In the genomic region with DNA sequence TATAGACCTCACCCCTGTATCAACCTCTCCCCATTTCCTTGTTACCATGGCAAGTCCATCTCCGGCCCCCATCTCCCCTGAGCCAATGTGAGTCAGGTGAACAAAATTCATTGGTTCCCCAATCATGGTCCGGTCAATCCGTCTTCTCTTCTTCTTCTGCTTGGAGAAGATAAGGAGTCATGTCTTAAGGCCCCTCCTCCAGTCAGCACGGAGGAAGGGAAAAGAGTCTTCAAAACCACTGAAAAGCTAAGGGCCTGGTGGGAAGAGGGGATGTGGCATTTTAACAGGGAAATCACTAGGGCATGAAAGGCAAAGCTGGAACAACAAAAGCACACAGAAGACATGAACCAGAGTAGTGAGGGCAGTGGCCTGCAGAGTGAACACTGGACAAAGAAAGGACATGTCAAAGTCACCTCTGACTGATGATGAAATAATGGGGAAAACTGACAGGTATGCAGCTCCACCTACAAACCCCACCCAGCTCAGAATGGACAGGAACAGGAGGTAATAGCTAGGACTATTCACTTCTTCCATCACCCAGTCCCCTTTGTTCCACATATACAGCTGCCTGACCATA, we compare ENCODE assay signal across 1 cellular context.
TF ChIP-seq lines count a peak whose summit lies in the region.

No MANE protein-coding gene starts in this region.

TF ChIP-seq in K562, 482 proteins besides CTCF, POLR2A, EP300 and RAD21 (continued from another document and continues in another):
- TF ChIP-seq, protein P1, sequence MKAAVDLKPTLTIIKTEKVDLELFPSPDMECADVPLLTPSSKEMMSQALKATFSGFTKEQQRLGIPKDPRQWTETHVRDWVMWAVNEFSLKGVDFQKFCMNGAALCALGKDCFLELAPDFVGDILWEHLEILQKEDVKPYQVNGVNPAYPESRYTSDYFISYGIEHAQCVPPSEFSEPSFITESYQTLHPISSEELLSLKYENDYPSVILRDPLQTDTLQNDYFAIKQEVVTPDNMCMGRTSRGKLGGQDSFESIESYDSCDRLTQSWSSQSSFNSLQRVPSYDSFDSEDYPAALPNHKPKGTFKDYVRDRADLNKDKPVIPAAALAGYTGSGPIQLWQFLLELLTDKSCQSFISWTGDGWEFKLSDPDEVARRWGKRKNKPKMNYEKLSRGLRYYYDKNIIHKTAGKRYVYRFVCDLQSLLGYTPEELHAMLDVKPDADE (conservative IDR thresholded peaks at IDR 0.05; ENCODE audit: control insufficient read depth, low read depth, low read length): no peak
- TF ChIP-seq FOXM1 (IDR thresholded peaks at IDR 0.05; ENCODE audit: low read depth) (peak; percentile 59), FOXM1 (CRISPR knock-in tag; IDR thresholded peaks at IDR 0.05; ENCODE audit: low read depth) (no peak), CREB1 (IDR thresholded peaks at IDR 0.05) (0 out of 2 replicates have a peak, but pooled peaks have one; percentile 7), CREB1 (CRISPR knock-in tag; IDR thresholded peaks at IDR 0.05) (no peak), ARNT (IDR thresholded peaks at IDR 0.05) (peak in 1 of 2 experiments; percentile 85; a peak in 2 of 4 replicates), POLR2H (tag; IDR thresholded peaks at IDR 0.05; ENCODE audit: low read depth) (peak; percentile 48), CSDE1 (IDR thresholded peaks at IDR 0.05) (peak in 1 of 2 experiments; percentile 33; a peak in 1 of 4 replicates), CHCHD3 (CRISPR knock-in tag; IDR thresholded peaks at IDR 0.05) (no peak), PML (IDR thresholded peaks at IDR 0.05; ENCODE audit: low read length) (peak; percentile 67; the same call in 1 of the 2 replicates), MTA3 (IDR thresholded peaks at IDR 0.05; ENCODE audit: borderline replicate concordance) (no peak; the same call in 1 of the 2 replicates), NCOA1 (IDR thresholded peaks at IDR 0.05; ENCODE audit: low read depth) (peak; percentile 63; the same call in 1 of the 2 replicates), ARHGAP35 (IDR thresholded peaks at IDR 0.05; ENCODE audit: partially characterized antibody) (no peak), PCBP1 (IDR thresholded peaks at IDR 0.05; ENCODE audit: low read depth, low read length, poor library complexity, severe bottlenecking) (no peak), TAF7 (tag; IDR thresholded peaks at IDR 0.05) (no peak), KDM5B (IDR thresholded peaks at IDR 0.05; ENCODE audit: insufficient replicate concordance, low read depth, low read length) (peak; percentile 37), ZNF586 (CRISPR knock-in tag; conservative IDR thresholded peaks at IDR 0.05) (no peak), RBBP5 (IDR thresholded peaks at IDR 0.05; ENCODE audit: borderline replicate concordance, insufficient read depth, low read length, poor library complexity, severe bottlenecking) (peak; percentile 6), POLR2G (IDR thresholded peaks at IDR 0.05; ENCODE audit: low read depth, low read length) (no peak), TCF7 (IDR thresholded peaks at IDR 0.05; ENCODE audit: borderline replicate concordance) (no peak), KDM1A (IDR thresholded peaks at IDR 0.05) (peak; percentile 92 to 93), CXXC5 (CRISPR knock-in tag; IDR thresholded peaks at IDR 0.05) (peak; percentile 53), ELF1 (tag; IDR thresholded peaks at IDR 0.05) (no peak), FOXJ2 (tag; IDR thresholded peaks at IDR 0.05) (no peak), GATAD2A (IDR thresholded peaks at IDR 0.05) (peak; percentile 64; the same call in 1 of the 2 replicates), GTF2E2 (tag; IDR thresholded peaks at IDR 0.05) (no peak), SMARCA4 (IDR thresholded peaks at IDR 0.05) (peak; percentile 91), RCOR1 (IDR thresholded peaks at IDR 0.05; ENCODE audit: borderline replicate concordance in 1 of 2, low read depth in 2 of 2, low read length in 2 of 2) (peak; percentile 83 to 94), GATA2 (CRISPR knock-in tag; IDR thresholded peaks at IDR 0.05) (peak; percentile 75), MCM2 (IDR thresholded peaks at IDR 0.05; ENCODE audit: low read depth) (no peak), SMARCB1 (IDR thresholded peaks at IDR 0.05; ENCODE audit: insufficient read length, low read depth) (no peak), ARID2 (IDR thresholded peaks at IDR 0.05) (no peak), ETV6 (IDR thresholded peaks at IDR 0.05; ENCODE audit: borderline replicate concordance in 1 of 2, low read depth in 2 of 2, low read length in 1 of 2) (no peak), ETV6 (CRISPR knock-in tag; IDR thresholded peaks at IDR 0.05; ENCODE audit: borderline replicate concordance) (no peak), RBM14 (IDR thresholded peaks at IDR 0.05; ENCODE audit: borderline replicate concordance, insufficient read depth, low read depth, low read length) (no peak), FUS (optimal IDR thresholded peaks at IDR 0.05; ENCODE audit: low read depth, low read length) (no peak)
- TF ChIP-seq, protein P2, sequence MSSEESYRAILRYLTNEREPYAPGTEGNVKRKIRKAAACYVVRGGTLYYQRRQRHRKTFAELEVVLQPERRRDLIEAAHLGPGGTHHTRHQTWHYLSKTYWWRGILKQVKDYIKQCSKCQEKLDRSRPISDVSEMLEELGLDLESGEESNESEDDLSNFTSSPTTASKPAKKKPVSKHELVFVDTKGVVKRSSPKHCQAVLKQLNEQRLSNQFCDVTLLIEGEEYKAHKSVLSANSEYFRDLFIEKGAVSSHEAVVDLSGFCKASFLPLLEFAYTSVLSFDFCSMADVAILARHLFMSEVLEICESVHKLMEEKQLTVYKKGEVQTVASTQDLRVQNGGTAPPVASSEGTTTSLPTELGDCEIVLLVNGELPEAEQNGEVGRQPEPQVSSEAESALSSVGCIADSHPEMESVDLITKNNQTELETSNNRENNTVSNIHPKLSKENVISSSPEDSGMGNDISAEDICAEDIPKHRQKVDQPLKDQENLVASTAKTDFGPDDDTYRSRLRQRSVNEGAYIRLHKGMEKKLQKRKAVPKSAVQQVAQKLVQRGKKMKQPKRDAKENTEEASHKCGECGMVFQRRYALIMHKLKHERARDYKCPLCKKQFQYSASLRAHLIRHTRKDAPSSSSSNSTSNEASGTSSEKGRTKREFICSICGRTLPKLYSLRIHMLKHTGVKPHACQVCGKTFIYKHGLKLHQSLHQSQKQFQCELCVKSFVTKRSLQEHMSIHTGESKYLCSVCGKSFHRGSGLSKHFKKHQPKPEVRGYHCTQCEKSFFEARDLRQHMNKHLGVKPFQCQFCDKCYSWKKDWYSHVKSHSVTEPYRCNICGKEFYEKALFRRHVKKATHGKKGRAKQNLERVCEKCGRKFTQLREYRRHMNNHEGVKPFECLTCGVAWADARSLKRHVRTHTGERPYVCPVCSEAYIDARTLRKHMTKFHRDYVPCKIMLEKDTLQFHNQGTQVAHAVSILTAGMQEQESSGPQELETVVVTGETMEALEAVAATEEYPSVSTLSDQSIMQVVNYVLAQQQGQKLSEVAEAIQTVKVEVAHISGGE (CRISPR knock-in tag; IDR thresholded peaks at IDR 0.05): 0 out of 6 replicates have a peak, but pooled peaks of 1 of the 3 experiments have one; percentile 28
- TF ChIP-seq, protein P3, sequence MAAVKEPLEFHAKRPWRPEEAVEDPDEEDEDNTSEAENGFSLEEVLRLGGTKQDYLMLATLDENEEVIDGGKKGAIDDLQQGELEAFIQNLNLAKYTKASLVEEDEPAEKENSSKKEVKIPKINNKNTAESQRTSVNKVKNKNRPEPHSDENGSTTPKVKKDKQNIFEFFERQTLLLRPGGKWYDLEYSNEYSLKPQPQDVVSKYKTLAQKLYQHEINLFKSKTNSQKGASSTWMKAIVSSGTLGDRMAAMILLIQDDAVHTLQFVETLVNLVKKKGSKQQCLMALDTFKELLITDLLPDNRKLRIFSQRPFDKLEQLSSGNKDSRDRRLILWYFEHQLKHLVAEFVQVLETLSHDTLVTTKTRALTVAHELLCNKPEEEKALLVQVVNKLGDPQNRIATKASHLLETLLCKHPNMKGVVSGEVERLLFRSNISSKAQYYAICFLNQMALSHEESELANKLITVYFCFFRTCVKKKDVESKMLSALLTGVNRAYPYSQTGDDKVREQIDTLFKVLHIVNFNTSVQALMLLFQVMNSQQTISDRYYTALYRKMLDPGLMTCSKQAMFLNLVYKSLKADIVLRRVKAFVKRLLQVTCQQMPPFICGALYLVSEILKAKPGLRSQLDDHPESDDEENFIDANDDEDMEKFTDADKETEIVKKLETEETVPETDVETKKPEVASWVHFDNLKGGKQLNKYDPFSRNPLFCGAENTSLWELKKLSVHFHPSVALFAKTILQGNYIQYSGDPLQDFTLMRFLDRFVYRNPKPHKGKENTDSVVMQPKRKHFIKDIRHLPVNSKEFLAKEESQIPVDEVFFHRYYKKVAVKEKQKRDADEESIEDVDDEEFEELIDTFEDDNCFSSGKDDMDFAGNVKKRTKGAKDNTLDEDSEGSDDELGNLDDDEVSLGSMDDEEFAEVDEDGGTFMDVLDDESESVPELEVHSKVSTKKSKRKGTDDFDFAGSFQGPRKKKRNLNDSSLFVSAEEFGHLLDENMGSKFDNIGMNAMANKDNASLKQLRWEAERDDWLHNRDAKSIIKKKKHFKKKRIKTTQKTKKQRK (IDR thresholded peaks at IDR 0.05; ENCODE audit: borderline replicate concordance, low read depth, low read length): no peak
- TF ChIP-seq, protein P4, sequence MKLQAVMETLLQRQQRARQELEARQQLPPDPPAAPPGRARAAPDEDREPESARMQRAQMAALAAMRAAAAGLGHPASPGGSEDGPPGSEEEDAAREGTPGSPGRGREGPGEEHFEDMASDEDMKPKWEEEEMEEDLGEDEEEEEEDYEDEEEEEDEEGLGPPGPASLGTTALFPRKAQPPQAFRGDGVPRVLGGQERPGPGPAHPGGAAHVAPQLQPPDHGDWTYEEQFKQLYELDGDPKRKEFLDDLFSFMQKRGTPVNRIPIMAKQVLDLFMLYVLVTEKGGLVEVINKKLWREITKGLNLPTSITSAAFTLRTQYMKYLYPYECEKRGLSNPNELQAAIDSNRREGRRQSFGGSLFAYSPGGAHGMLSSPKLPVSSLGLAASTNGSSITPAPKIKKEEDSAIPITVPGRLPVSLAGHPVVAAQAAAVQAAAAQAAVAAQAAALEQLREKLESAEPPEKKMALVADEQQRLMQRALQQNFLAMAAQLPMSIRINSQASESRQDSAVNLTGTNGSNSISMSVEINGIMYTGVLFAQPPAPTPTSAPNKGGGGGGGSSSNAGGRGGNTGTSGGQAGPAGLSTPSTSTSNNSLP (IDR thresholded peaks at IDR 0.05; ENCODE audit: borderline replicate concordance, low read depth, low read length): no peak
- TF ChIP-seq, protein P5, sequence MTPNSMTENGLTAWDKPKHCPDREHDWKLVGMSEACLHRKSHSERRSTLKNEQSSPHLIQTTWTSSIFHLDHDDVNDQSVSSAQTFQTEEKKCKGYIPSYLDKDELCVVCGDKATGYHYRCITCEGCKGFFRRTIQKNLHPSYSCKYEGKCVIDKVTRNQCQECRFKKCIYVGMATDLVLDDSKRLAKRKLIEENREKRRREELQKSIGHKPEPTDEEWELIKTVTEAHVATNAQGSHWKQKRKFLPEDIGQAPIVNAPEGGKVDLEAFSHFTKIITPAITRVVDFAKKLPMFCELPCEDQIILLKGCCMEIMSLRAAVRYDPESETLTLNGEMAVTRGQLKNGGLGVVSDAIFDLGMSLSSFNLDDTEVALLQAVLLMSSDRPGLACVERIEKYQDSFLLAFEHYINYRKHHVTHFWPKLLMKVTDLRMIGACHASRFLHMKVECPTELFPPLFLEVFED (CRISPR knock-in tag; conservative IDR thresholded peaks at IDR 0.05): peak; percentile 59; the same call in 1 of the 2 replicates
- TF ChIP-seq, protein P6, sequence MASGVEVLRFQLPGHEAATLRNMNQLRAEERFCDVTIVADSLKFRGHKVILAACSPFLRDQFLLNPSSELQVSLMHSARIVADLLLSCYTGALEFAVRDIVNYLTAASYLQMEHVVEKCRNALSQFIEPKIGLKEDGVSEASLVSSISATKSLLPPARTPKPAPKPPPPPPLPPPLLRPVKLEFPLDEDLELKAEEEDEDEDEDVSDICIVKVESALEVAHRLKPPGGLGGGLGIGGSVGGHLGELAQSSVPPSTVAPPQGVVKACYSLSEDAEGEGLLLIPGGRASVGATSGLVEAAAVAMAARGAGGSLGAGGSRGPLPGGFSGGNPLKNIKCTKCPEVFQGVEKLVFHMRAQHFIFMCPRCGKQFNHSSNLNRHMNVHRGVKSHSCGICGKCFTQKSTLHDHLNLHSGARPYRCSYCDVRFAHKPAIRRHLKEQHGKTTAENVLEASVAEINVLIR (CRISPR knock-in tag; IDR thresholded peaks at IDR 0.05): 0 out of 2 replicates have a peak, but pooled peaks have one; percentile 9
- TF ChIP-seq, protein P7, sequence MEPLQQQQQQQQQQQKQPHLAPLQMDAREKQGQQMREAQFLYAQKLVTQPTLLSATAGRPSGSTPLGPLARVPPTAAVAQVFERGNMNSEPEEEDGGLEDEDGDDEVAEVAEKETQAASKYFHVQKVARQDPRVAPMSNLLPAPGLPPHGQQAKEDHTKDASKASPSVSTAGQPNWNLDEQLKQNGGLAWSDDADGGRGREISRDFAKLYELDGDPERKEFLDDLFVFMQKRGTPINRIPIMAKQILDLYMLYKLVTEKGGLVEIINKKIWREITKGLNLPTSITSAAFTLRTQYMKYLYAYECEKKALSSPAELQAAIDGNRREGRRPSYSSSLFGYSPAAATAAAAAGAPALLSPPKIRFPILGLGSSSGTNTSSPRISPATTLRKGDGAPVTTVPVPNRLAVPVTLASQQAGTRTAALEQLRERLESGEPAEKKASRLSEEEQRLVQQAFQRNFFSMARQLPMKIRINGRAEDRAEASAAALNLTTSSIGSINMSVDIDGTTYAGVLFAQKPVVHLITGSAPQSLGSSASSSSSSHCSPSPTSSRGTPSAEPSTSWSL (CRISPR knock-in tag; IDR thresholded peaks at IDR 0.05; ENCODE audit: borderline replicate concordance): no peak
- TF ChIP-seq, protein P8, sequence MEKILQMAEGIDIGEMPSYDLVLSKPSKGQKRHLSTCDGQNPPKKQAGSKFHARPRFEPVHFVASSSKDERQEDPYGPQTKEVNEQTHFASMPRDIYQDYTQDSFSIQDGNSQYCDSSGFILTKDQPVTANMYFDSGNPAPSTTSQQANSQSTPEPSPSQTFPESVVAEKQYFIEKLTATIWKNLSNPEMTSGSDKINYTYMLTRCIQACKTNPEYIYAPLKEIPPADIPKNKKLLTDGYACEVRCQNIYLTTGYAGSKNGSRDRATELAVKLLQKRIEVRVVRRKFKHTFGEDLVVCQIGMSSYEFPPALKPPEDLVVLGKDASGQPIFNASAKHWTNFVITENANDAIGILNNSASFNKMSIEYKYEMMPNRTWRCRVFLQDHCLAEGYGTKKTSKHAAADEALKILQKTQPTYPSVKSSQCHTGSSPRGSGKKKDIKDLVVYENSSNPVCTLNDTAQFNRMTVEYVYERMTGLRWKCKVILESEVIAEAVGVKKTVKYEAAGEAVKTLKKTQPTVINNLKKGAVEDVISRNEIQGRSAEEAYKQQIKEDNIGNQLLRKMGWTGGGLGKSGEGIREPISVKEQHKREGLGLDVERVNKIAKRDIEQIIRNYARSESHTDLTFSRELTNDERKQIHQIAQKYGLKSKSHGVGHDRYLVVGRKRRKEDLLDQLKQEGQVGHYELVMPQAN (IDR thresholded peaks at IDR 0.05; ENCODE audit: borderline replicate concordance): 0 out of 2 replicates have a peak, but pooled peaks have one; percentile 16
- TF ChIP-seq, protein P9, sequence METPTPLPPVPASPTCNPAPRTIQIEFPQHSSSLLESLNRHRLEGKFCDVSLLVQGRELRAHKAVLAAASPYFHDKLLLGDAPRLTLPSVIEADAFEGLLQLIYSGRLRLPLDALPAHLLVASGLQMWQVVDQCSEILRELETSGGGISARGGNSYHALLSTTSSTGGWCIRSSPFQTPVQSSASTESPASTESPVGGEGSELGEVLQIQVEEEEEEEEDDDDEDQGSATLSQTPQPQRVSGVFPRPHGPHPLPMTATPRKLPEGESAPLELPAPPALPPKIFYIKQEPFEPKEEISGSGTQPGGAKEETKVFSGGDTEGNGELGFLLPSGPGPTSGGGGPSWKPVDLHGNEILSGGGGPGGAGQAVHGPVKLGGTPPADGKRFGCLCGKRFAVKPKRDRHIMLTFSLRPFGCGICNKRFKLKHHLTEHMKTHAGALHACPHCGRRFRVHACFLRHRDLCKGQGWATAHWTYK (CRISPR knock-in tag; IDR thresholded peaks at IDR 0.05): 0 out of 2 replicates have a peak, but pooled peaks have one; percentile 27
